ENCODE assay signal across 8 cellular contexts in the genomic region with DNA sequence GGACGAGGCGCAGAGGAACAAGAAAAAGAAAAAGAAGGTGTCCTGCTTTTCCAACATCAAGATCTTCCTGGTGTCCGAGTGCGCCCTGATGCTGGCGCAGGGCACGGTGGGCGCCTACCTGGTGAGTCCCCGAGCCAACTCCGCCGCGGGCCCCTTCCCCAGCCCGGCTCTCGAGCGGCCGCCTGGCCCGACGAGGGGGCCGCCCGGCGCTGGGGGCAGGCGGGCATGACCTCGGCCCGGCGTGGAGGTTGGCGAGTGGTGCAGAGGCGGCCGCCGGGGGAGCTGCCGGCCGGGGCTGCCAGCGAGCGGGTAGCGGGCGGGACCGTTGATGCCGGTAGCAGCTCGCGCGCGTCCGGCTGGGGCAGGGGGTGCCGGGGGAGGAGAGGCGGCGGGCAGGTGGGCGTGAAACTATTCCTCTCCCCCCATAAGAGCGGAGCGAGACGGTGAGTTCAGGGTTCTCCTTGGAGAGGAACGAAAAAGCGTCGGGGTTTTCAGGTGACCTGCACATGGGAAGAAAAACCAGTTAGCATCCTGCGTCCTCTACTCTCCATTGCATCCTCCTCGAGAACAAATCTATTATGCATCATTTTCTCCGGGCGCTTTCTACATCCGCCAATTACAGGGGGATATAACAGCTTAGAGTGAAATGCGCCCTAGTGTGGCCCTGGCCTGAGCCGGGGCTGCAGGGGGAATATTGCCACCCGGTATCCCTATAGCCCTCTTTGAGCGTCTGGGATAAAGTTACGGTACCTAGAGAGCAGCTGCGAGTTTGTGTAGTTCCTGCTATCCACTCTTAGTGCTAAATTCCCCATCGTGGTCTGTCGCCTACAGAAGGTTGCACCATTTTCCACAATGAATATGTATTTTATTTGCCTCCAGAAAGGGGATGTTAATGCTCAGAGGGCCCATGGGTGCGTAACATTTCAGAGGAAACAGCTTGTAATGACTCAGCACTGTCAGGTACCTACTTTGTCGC. TPM values are rescaled to one million over a fixed set of nuclear protein-coding genes. Genes with fewer than 3 reads are reported as not detected.
DNase-seq lines count a peak whose midpoint lies in the region; ATAC-seq and TF ChIP-seq lines count a peak whose summit lies in the region.

No MANE protein-coding gene starts in this region.

- H3K4me3 ChIP-seq in CD4-positive, alpha-beta memory T cell (ENCODE audit: low read length in 2 of 2) = peak overlapping the region; percentile 7 to 74
- peak overlapping the region; percentile 63 to 65 (median 64) for H3K4me3 ChIP-seq in right lobe of liver

- H3K9me3 ChIP-seq in CD4-positive, alpha-beta memory T cell (ENCODE audit: control insufficient read depth in 1 of 2, low read length in 2 of 2) = no peaks in the 10 kb centered on the region
- no peaks in the 10 kb centered on the region for H3K9me3 ChIP-seq in right lobe of liver

- H3K27me3 Mint-ChIP-seq in CD4-positive, alpha-beta memory T cell = no peaks in the 10 kb centered on the region
- peaks cover 6% of the 10 kb centered on the region for H3K27me3 Mint-ChIP-seq in activated CD4-positive, alpha-beta T cell treated with anti-CD3 and anti-CD28 coated beads, Interleukin-2, amount 10 ng/mL, durations not matched to agents 24 days and 14 days

- TF ChIP-seq CTCF in right lobe of liver (IDR thresholded peaks at IDR 0.05) = peak in 1 of 4 donors; percentile 14

- peaks cover 5 to 13% of the 10 kb centered on the region in 2 donors for H3K36me3 Mint-ChIP-seq in CD4-positive, alpha-beta memory T cell
- peaks cover 8% of the 10 kb centered on the region for H3K36me3 Mint-ChIP-seq in activated CD4-positive, alpha-beta T cell treated with anti-CD3 and anti-CD28 coated beads, Interleukin-2, amount 10 ng/mL, durations not matched to agents 24 days and 14 days (ENCODE audit: low read depth)

- no peaks in the 10 kb centered on the region for H3K27me3 ChIP-seq in CD4-positive, alpha-beta memory T cell (ENCODE audit: insufficient read depth, low read length)
- H3K27me3 ChIP-seq in right lobe of liver = peaks cover 0 to 4% of the 10 kb centered on the region in 2 donors

- peaks cover 0 to 2% (median 0%) of the 10 kb centered on the region in 8 donors for H3K9me3 Mint-ChIP-seq in CD4-positive, alpha-beta memory T cell
- H3K9me3 Mint-ChIP-seq in activated CD4-positive, alpha-beta T cell treated with anti-CD3 and anti-CD28 coated beads, Interleukin-2, amount 10 ng/mL, durations not matched to agents 24 days and 14 days = peaks cover 3% of the 10 kb centered on the region

- 3% methylated on average over 39 of the region's 66 CpGs for WGBS in right lobe of liver (ENCODE audit: insufficient coverage, low coverage, low lambda C conversion rate, missing lambda C conversion rate)

- H3K4me3 Mint-ChIP-seq in CD4-positive, alpha-beta memory T cell = peak overlapping the region; percentile 89 to 96 (median 92)
- H3K4me3 Mint-ChIP-seq in activated CD4-positive, alpha-beta T cell treated with anti-CD3 and anti-CD28 coated beads, Interleukin-2, amount 10 ng/mL, durations not matched to agents 24 days and 14 days = peak overlapping the region; percentile 87

- DNase-seq in CD4-positive, alpha-beta memory T cell = peak; percentile 38 to 71 (median 45)
- DNase-seq in NAMALWA (ENCODE audit: low spot score) (peak; percentile 74), ecto neural progenitor cell (ENCODE audit: low spot score) (peak; percentile 76), right lobe of liver (peak; percentile 55 to 65 (median 62)), NCI-H1436 treated with DMSO at 0.1 percent for 48 hours (lab: John Stamatoyannopoulos, UW) (no peak)
- peak; percentile 86 for DNase-seq in activated CD4-positive, alpha-beta T cell treated with anti-CD3 and anti-CD28 coated beads, Interleukin-2, amount 10 ng/mL, durations not matched to agents 24 days and 14 days
- peak; percentile 30 for DNase-seq in stimulated activated CD8-positive, alpha-beta memory T cell treated with anti-CD3 and anti-CD28 coated beads, Interleukin-4, amount 100 ng/mL, for 24 hours (ENCODE audit: low read depth)

- peak overlapping the region; percentile 92 to 98 (median 96) for H3K27ac Mint-ChIP-seq in CD4-positive, alpha-beta memory T cell
- peak overlapping the region; percentile 77 for H3K27ac Mint-ChIP-seq in activated CD4-positive, alpha-beta T cell treated with anti-CD3 and anti-CD28 coated beads, Interleukin-2, amount 10 ng/mL, durations not matched to agents 24 days and 14 days

- peaks cover 81% of the 10 kb centered on the region for H3K4me1 ChIP-seq in CD4-positive, alpha-beta memory T cell (ENCODE audit: insufficient read depth, low read length)
- H3K4me1 ChIP-seq in right lobe of liver = peaks cover 0 to 10% (median 0%) of the 10 kb centered on the region in 4 donors

- POLR2A ChIA-PET in CD4-positive, alpha-beta memory T cell (lab: Charles Lee; ENCODE audit: partially characterized antibody) = interaction anchor here (0.9 to 2.9 kb wide), 11 partner anchors 10 to 223 kb away, joined by 3 to 26 read pairs (median 5); no protein-coding TSS in a partner anchor

- peaks cover 61 to 85% (median 70%) of the 10 kb centered on the region in 4 donors for H3K4me1 Mint-ChIP-seq in CD4-positive, alpha-beta memory T cell
- H3K4me1 Mint-ChIP-seq in activated CD4-positive, alpha-beta T cell treated with anti-CD3 and anti-CD28 coated beads, Interleukin-2, amount 10 ng/mL, durations not matched to agents 24 days and 14 days = peaks cover 66% of the 10 kb centered on the region

- H3K36me3 ChIP-seq in CD4-positive, alpha-beta memory T cell (ENCODE audit: insufficient read depth, low read length) = no peaks in the 10 kb centered on the region
- no peaks in the 10 kb centered on the region for H3K36me3 ChIP-seq in right lobe of liver

- H3K27ac ChIP-seq in CD4-positive, alpha-beta memory T cell (ENCODE audit: low read depth, low read length) = peak overlapping the region; percentile 61
- H3K27ac ChIP-seq in right lobe of liver = peak overlapping the region; percentile 15 to 86 (median 81)

- intact Hi-C loops in CD4-positive, alpha-beta memory T cell (cut with micrococcal nuclease) = loop anchor here (1.0 to 2.0 kb wide), 3 partner anchors 147 to 551 kb away; no protein-coding TSS in a partner anchor
- intact Hi-C loops in activated CD4-positive, alpha-beta T cell treated with anti-CD3 and anti-CD28 coated beads, Interleukin-2, amount 10 ng/mL, durations not matched to agents 24 days and 14 days (cut with micrococcal nuclease) = loop anchor here (2.0 kb wide), 4 partner anchors 89 to 551 kb away; no protein-coding TSS in a partner anchor
- intact Hi-C loops in right lobe of liver (cut with DNase I) = loop anchor here (10.0 kb wide), 2 partner anchors 221 to 549 kb away; no protein-coding TSS in a partner anchor

- CTCF ChIA-PET in CD4-positive, alpha-beta memory T cell (lab: Charles Lee; ENCODE audit: partially characterized antibody) = interaction anchor here (0.6 to 9.6 kb wide), 12 partner anchors 9 to 223 kb away, joined by 3 to 117 read pairs (median 5); no protein-coding TSS in a partner anchor

- ATAC-seq in right lobe of liver (peak; percentile 26 to 41 (median 28)), GM21576 (IDR thresholded peaks at IDR 0.05; ENCODE audit: unreplicated experiment) (no peak)

- TF ChIP-seq POLR2A in right lobe of liver (IDR thresholded peaks at IDR 0.05) = no peak

RNA-seq across cellular contexts. Expression of gene SLCO3A1, which starts 0.7 kb away (rescaled TPM):
- 10 to 100 TPM; 30.9 to 31.5 TPM for total RNA-seq in CD4-positive, alpha-beta memory T cell
- 10 to 100 TPM; 32.4 to 61.3 TPM for polyA plus RNA-seq in CD4-positive, alpha-beta memory T cell
- 13.4 and 16.3 TPM in 2 replicates for total RNA-seq in activated CD4-positive, alpha-beta T cell treated with anti-CD3 and anti-CD28 coated beads, Interleukin-2, amount 10 ng/mL, durations not matched to agents 24 days and 14 days
- 1 to 10 TPM; 2.4 to 7.7 (median 3.7) TPM for total RNA-seq in right lobe of liver
